21 cellular contexts compared by ENCODE assay signal in the genomic region with DNA sequence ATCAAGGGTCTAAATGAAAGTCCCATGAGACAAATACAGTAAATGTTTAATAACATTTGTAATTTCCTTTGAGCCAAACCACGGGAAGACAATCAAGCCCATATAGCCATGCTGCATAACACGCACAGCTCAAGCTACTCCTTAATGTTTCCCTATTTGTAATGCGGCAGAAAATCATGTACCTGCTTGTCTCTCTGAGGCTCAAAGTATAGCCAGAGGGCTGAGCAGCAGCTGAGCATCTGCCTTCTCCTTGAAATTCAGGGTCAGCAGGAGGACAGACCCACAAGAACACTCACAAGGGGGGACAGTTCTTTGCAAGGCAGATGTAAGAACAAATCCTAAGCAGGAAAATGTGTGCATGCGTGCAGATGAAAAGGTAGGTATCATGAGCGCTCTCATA.
"Had no signal": no experiment of that assay in that cellular context is flagged by ENCODE, and none has a peak within 500 bp of the region (broad histone marks: within the 10 kb centered on the region; RNA-seq: fewer than 3 reads in every experiment).

No MANE protein-coding gene starts in this region.

- H3K27ac Mint-ChIP-seq: activated CD4-positive, alpha-beta memory T cell treated with anti-CD3 and anti-CD28 coated beads for 36 hours; activated naive CD8-positive, alpha-beta T cell treated with anti-CD3 and anti-CD28 coated beads for 36 hours; endodermal cell; natural killer cell treated with Interleukin-12 subunit alpha and Interleukin-12 subunit beta and Interleukin-15 and Interleukin-18, amount 100 ng/mL, for 72 hours; stimulated activated naive CD8-positive, alpha-beta T cell treated with anti-CD3 and anti-CD28 coated beads, Interleukin-15, Interleukin-2, amounts not matched to agents 100 ng/mL and 50 ng/mL, for 24 hours; T-helper 17 cell had no signal

- H3K27me3 Mint-ChIP-seq: activated CD4-positive, alpha-beta memory T cell treated with anti-CD3 and anti-CD28 coated beads for 36 hours; activated naive CD8-positive, alpha-beta T cell treated with anti-CD3 and anti-CD28 coated beads for 36 hours; stimulated activated naive CD8-positive, alpha-beta T cell treated with anti-CD3 and anti-CD28 coated beads, Interleukin-15, Interleukin-2, amounts not matched to agents 100 ng/mL and 50 ng/mL, for 24 hours had no signal

- H3K36me3 Mint-ChIP-seq: activated CD4-positive, alpha-beta memory T cell treated with anti-CD3 and anti-CD28 coated beads for 36 hours; activated naive CD8-positive, alpha-beta T cell treated with anti-CD3 and anti-CD28 coated beads for 36 hours; natural killer cell treated with Interleukin-12 subunit alpha and Interleukin-12 subunit beta and Interleukin-15 and Interleukin-18, amount 100 ng/mL, for 72 hours had no signal

- H3K27me3 ChIP-seq: breast epithelium, neutrophil, right lobe of liver, thyroid gland had no signal

- H3K4me1 Mint-ChIP-seq: activated naive CD8-positive, alpha-beta T cell treated with anti-CD3 and anti-CD28 coated beads for 36 hours had no signal

- ATAC-seq: natural killer cell treated with Interleukin-12 subunit alpha and Interleukin-12 subunit beta and Interleukin-15 and Interleukin-18, amount 100 ng/mL, for 72 hours; right lobe of liver; T-helper 17 cell had no signal

- H3K4me3 ChIP-seq: breast epithelium, left ventricle myocardium inferior, right lobe of liver, skin epidermis, thyroid gland had no signal

- H3K9me3 ChIP-seq: breast epithelium, left ventricle myocardium inferior, neutrophil, right lobe of liver, thyroid gland had no signal

- DNase-seq: activated CD4-positive, alpha-beta memory T cell treated with anti-CD3 and anti-CD28 coated beads for 36 hours; activated CD4-positive, alpha-beta T cell treated with anti-CD3 and anti-CD28 coated beads for 48 hours; activated naive CD4-positive, alpha-beta T cell treated with Interleukin-2 at 50 U/mL for 16 hours; activated naive CD8-positive, alpha-beta T cell treated with anti-CD3 and anti-CD28 coated beads for 36 hours; activated T-cell treated with anti-CD3 and anti-CD28 coated beads, Interleukin-2, amount 50 U/mL, for 48 hours; cortex of kidney; endodermal cell; foreskin melanocyte; hippocampal formation; left ventricle myocardium inferior; right lobe of liver; stimulated activated CD4-positive, alpha-beta T cell treated with anti-CD3 and anti-CD28 coated beads, Interleukin-1b, Interleukin-23, amount 100 ng/mL, for 48 hours; substantia nigra; T-helper 17 cell; thyroid gland had no signal

- H3K9me3 Mint-ChIP-seq: activated CD4-positive, alpha-beta memory T cell treated with anti-CD3 and anti-CD28 coated beads for 36 hours; activated naive CD8-positive, alpha-beta T cell treated with anti-CD3 and anti-CD28 coated beads for 36 hours; endodermal cell; natural killer cell treated with Interleukin-12 subunit alpha and Interleukin-12 subunit beta and Interleukin-15 and Interleukin-18, amount 100 ng/mL, for 72 hours; stimulated activated naive CD8-positive, alpha-beta T cell treated with anti-CD3 and anti-CD28 coated beads, Interleukin-15, Interleukin-2, amounts not matched to agents 100 ng/mL and 50 ng/mL, for 24 hours had no signal

- H2AFZ ChIP-seq: parathyroid adenoma had no signal

- H3K9ac ChIP-seq: parathyroid adenoma had no signal

- H3K27ac ChIP-seq: breast epithelium, left ventricle myocardium inferior, neutrophil, parathyroid adenoma, right lobe of liver, skin epidermis, thyroid gland had no signal

- H3K36me3 ChIP-seq: breast epithelium, left ventricle myocardium inferior, neutrophil, right lobe of liver, thyroid gland had no signal

- H3K79me2 ChIP-seq: parathyroid adenoma had no signal

- H3K4me3 Mint-ChIP-seq: activated CD4-positive, alpha-beta memory T cell treated with anti-CD3 and anti-CD28 coated beads for 36 hours; activated naive CD8-positive, alpha-beta T cell treated with anti-CD3 and anti-CD28 coated beads for 36 hours; endodermal cell; natural killer cell treated with Interleukin-12 subunit alpha and Interleukin-12 subunit beta and Interleukin-15 and Interleukin-18, amount 100 ng/mL, for 72 hours; stimulated activated naive CD8-positive, alpha-beta T cell treated with anti-CD3 and anti-CD28 coated beads, Interleukin-15, Interleukin-2, amounts not matched to agents 100 ng/mL and 50 ng/mL, for 24 hours; T-helper 17 cell had no signal

- H3K4me1 ChIP-seq: breast epithelium, left ventricle myocardium inferior, parathyroid adenoma, right lobe of liver, thyroid gland had no signal
